In the genomic region with DNA sequence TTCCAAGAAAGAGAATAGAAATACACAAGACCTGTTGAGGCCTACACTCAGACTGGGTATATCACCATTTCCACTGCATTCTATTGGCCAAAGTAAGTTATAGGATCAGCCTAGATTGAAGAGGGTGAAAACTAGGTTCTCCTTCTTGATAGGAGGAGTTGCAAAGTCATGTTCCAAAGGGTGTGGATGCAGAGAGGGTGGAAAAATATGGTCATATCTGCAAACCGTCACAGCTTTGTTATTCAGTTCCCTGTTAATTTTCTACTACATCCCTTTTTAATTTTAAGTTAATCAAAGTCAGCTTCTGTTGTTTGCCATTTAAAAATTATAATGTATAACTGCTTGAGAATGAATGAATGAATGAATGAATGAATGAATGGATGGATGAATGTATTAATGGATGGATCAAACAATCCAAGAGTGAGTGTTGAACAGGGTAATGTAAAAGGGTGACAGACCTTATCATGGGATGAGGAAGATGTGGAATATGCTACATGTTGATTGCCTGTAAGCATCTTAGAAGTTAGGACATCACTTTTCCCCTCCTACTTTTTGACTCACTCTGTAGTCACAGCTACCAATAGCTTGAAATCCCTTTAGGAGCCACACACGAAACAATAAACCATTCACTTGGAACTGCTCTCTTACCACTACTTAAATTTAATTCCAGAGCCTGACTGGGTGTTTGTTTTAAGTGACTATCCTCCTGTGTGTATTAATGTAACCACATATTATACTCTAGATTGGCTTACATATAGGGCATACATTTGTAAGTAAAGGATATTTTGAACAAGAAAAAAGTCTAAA, we compare ENCODE assay signal across 13 cellular contexts.
DNase-seq lines count a peak whose midpoint lies in the region; ATAC-seq and TF ChIP-seq lines count a peak whose summit lies in the region.
"Had no signal": no experiment of that assay in that cellular context is flagged by ENCODE, and none has a peak within 500 bp of the region (broad histone marks: within the 10 kb centered on the region; RNA-seq: fewer than 3 reads in every experiment).

No MANE protein-coding gene starts in this region.

- H3K9me3 Mint-ChIP-seq in activated naive CD4-positive, alpha-beta T cell treated with anti-CD3 and anti-CD28 coated beads, Interleukin-2, amount 50 U/mL, for 72 hours: no peaks in the 10 kb centered on the region
- H3K9me3 Mint-ChIP-seq: CD8-positive, alpha-beta memory T cell had no signal

- TF ChIP-seq CTCF in AG10803 (conservative IDR thresholded peaks at IDR 0.05; ENCODE audit: low read length) (no peak), KMS-11 (conservative IDR thresholded peaks at IDR 0.05; ENCODE audit: low read depth, low read length) (no peak), astrocyte of the cerebellum (IDR thresholded peaks at IDR 0.05; ENCODE audit: low read depth, low read length, missing control alignments) (no peak)

- no peak overlapping the region for H3K9ac ChIP-seq in KMS-11

- H3K27ac Mint-ChIP-seq in activated naive CD4-positive, alpha-beta T cell treated with anti-CD3 and anti-CD28 coated beads, Interleukin-2, amount 50 U/mL, for 72 hours: no peak overlapping the region
- H3K27ac Mint-ChIP-seq: CD8-positive, alpha-beta memory T cell had no signal

- H4K20me1 ChIP-seq in KMS-11 (ENCODE audit: insufficient read depth): no peaks in the 10 kb centered on the region

- H2AFZ ChIP-seq in KMS-11 (ENCODE audit: low read depth): no peak overlapping the region

- H3K36me3 ChIP-seq in KMS-11 (ENCODE audit: insufficient read depth): no peaks in the 10 kb centered on the region
- H3K36me3 ChIP-seq: right atrium auricular region had no signal

- H3K4me1 ChIP-seq in KMS-11 (ENCODE audit: low read depth, poor library complexity, severe bottlenecking): peaks cover 36% of the 10 kb centered on the region
- H3K4me1 ChIP-seq: right atrium auricular region had no signal

- in situ Hi-C loops in astrocyte of the cerebellum (cut with HindIII; ENCODE audit: low sequenced_read_pairs) (no loop called here), G401 (cut with HindIII; ENCODE audit: low sequenced_read_pairs) (no loop called here)

- no peaks in the 10 kb centered on the region for H3K79me2 ChIP-seq in KMS-11 (ENCODE audit: insufficient read depth, low read depth)

- no peak for ATAC-seq in activated naive CD4-positive, alpha-beta T cell treated with anti-CD3 and anti-CD28 coated beads, Interleukin-2, amount 50 U/mL, for 72 hours
- ATAC-seq in HG03439 (IDR thresholded peaks at IDR 0.05; ENCODE audit: unreplicated experiment): no peak

- H3K27ac ChIP-seq in KMS-11: no peak overlapping the region
- H3K27ac ChIP-seq: right atrium auricular region had no signal

- peak overlapping the region; percentile 59; the same call in 1 of the 2 replicates for H3K4me2 ChIP-seq in KMS-11

- no peaks in the 10 kb centered on the region for H3K36me3 Mint-ChIP-seq in activated naive CD4-positive, alpha-beta T cell treated with anti-CD3 and anti-CD28 coated beads, Interleukin-2, amount 50 U/mL, for 72 hours
- H3K36me3 Mint-ChIP-seq: CD8-positive, alpha-beta memory T cell had no signal

- H3K4me3 ChIP-seq in AG10803 (ENCODE audit: low read length): no peak overlapping the region
- no peak overlapping the region for H3K4me3 ChIP-seq in KMS-11 (IDR thresholded peaks at IDR 0.05; ENCODE audit: insufficient read depth, low read depth, low read length)
- no peak overlapping the region for H3K4me3 ChIP-seq in astrocyte of the cerebellum (ENCODE audit: low read depth, low read length)
- H3K4me3 ChIP-seq: right atrium auricular region had no signal

- H3K27me3 ChIP-seq in KMS-11 (ENCODE audit: insufficient read depth, low read depth): no peaks in the 10 kb centered on the region
- H3K27me3 ChIP-seq: right atrium auricular region had no signal

- DNase-seq in AG10803 (ENCODE audit: low read depth) (peak; percentile 96), astrocyte of the cerebellum (ENCODE audit: low read depth) (peak; percentile 53), glomerular visceral epithelial cell (ENCODE audit: extremely low spot score) (peak; percentile 65), G401 (ENCODE audit: low spot score) (no peak), midbrain (lab: John Stamatoyannopoulos, UW) (no peak)
- no peak for DNase-seq in activated naive CD4-positive, alpha-beta T cell treated with anti-CD3 and anti-CD28 coated beads, Interleukin-2, amount 50 U/mL, for 72 hours (ENCODE audit: low spot score in 2 of 2)
- DNase-seq: activated CD4-positive, alpha-beta T cell treated with anti-CD3 and anti-CD28 coated beads for 4 hours; CD8-positive, alpha-beta memory T cell; NCI-H1417 treated with DMSO at 0.1 percent for 48 hours; NCI-H774 had no signal

Comparison
In these comparisons a context has a peak if more than half of its experiments do, and no peak if none do; other contexts are left out.
1. DNase-seq: peak in AG10803 (single experiment), astrocyte of the cerebellum (single experiment) and glomerular visceral epithelial cell (single experiment); none in activated naive CD4-positive, alpha-beta T cell treated with anti-CD3 and anti-CD28 coated beads, Interleukin-2, amount 50 U/mL, for 72 hours (0 of 2), G401 (single experiment) and midbrain (single experiment).